9 cellular contexts compared by ENCODE assay signal in the genomic region with DNA sequence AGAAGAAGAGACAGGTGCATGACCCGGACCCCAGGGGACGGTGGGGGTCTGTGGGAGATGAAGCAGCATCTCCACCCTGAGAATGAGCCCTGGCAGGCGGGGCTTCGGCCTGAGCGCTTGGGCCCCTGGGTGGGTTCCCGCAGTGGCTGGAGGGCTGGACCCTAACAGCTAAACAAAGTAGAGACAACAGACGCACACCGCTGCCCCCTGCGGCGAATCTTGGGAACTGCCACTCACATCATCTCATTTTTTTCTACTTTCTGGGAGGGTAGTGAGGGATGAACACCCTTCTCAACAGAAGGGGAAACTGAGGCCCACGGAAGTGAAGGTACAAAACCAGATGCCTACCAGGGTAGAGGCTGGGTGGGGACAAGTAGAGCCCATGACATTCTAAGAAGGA.
A peak's percentile ranks its signal among the peaks of the same experiment; 100 is the strongest.
DNase-seq lines count a peak whose midpoint lies in the region; ATAC-seq, FAIRE-seq and TF ChIP-seq lines count a peak whose summit lies in the region.
"Had no signal": no experiment of that assay in that cellular context is flagged by ENCODE, and none has a peak within 500 bp of the region (broad histone marks: within the 10 kb centered on the region; RNA-seq: fewer than 3 reads in every experiment).

No MANE protein-coding gene starts in this region.

- no peaks in the 10 kb centered on the region for H3K27me3 ChIP-seq in dorsolateral prefrontal cortex
- no peaks in the 10 kb centered on the region for H3K27me3 ChIP-seq in osteoblast (ENCODE audit: insufficient read depth, low read length)

- ATAC-seq in SK-N-SH treated with all-trans-retinoic acid at 6 μM for 48 hours (peak; percentile 11; the same call in 2 of the 3 replicates), T-helper 17 cell (no peak)

- intact Hi-C loops in dorsolateral prefrontal cortex (cut with DNase I): loop anchor here in 1 of 2 donors (5.0 kb wide), 1 partner anchor 58 kb away; no protein-coding TSS in a partner anchor

- H2AFZ ChIP-seq in osteoblast (ENCODE audit: low read length): no peak overlapping the region

- peaks cover 6% of the 10 kb centered on the region for H3K4me1 Mint-ChIP-seq in T-helper 17 cell

- peaks cover 31% of the 10 kb centered on the region for H3K36me3 ChIP-seq in osteoblast (ENCODE audit: insufficient read depth, low read length)

- TF ChIP-seq CTCF in dorsolateral prefrontal cortex (IDR thresholded peaks at IDR 0.05 in 54 of 56, conservative IDR thresholded peaks at IDR 0.05 in 2 of 56; ENCODE audit: low read depth in 1 of 56, partially characterized antibody in 56 of 56) (peak; percentile 42 to 80 (median 65)), osteoblast (IDR thresholded peaks at IDR 0.05; ENCODE audit: extremely low read depth, low read depth, low read length) (peak; percentile 58)

- no peaks in the 10 kb centered on the region for H3K9me3 ChIP-seq in osteoblast (ENCODE audit: low read depth, low read length)
- H3K9me3 ChIP-seq in T-helper 17 cell (ENCODE audit: control insufficient read depth, low read length, poor library complexity, severe bottlenecking): no peaks in the 10 kb centered on the region

- H3K36me3 Mint-ChIP-seq in T-helper 17 cell (ENCODE audit: low read depth): no peaks in the 10 kb centered on the region

- H3K27me3 Mint-ChIP-seq in T-helper 17 cell: no peaks in the 10 kb centered on the region
- H3K27me3 Mint-ChIP-seq: CD4-positive, alpha-beta memory T cell had no signal

- peaks cover 9% of the 10 kb centered on the region for H3K4me1 ChIP-seq in osteoblast (ENCODE audit: insufficient read depth, low read length)

- H3K27ac ChIP-seq in dorsolateral prefrontal cortex: peak overlapping the region in 39 of 59 donors; percentile 4 to 98 (median 44)
- no peak overlapping the region for H3K27ac ChIP-seq in osteoblast (ENCODE audit: low read depth, low read length)

- no peak overlapping the region for H3K4me2 ChIP-seq in osteoblast (ENCODE audit: insufficient read depth, low read length)

- no peaks in the 10 kb centered on the region for H3K79me2 ChIP-seq in osteoblast (ENCODE audit: insufficient read depth, low read length)

- H3K4me3 ChIP-seq in dorsolateral prefrontal cortex (no peak overlapping the region), osteoblast (ENCODE audit: insufficient read depth, low read length) (no peak overlapping the region)

- H3K27ac Mint-ChIP-seq in T-helper 17 cell: no peak overlapping the region

- DNase-seq in activated CD4-positive, CD25-positive, alpha-beta regulatory T cell treated with anti-CD3 and anti-CD28 coated beads, Interleukin-2, amount 50 U/mL, for 72 hours: peak; percentile 44
- DNase-seq in activated CD4-positive, CD25-positive, alpha-beta regulatory T cell (lab: John Stamatoyannopoulos, UW): no peak
- DNase-seq in dorsolateral prefrontal cortex (peak in 1 of 10 donors; percentile 39), osteoblast (ENCODE audit: insufficient read length, low spot score, missing footprints) (peak; percentile 95), HTR-8/SVneo (ENCODE audit: insufficient read length, low spot score) (no peak), T1000 (lab: John Stamatoyannopoulos, UW) (no peak), T-helper 17 cell (no peak)

- no peak for FAIRE-seq in HTR-8/SVneo (lab: Jason Lieb, UNC)

- H4K20me1 ChIP-seq in osteoblast (ENCODE audit: insufficient read depth, low read length): peaks cover 50% of the 10 kb centered on the region

- no peak overlapping the region for H3K4me3 Mint-ChIP-seq in T-helper 17 cell
- H3K4me3 Mint-ChIP-seq: CD4-positive, alpha-beta memory T cell had no signal

TF ChIP-seq in SK-N-SH treated with all-trans-retinoic acid at 6 μM for 48 hours, 23 proteins besides CTCF, POLR2A, EP300 and RAD21:
- TF ChIP-seq ZNF70 (CRISPR knock-in tag; IDR thresholded peaks at IDR 0.05) (no peak), ISL1 (CRISPR knock-in tag; IDR thresholded peaks at IDR 0.05) (no peak), TOX (CRISPR knock-in tag; IDR thresholded peaks at IDR 0.05; ENCODE audit: borderline replicate concordance) (no peak), TCF4 (CRISPR knock-in tag; IDR thresholded peaks at IDR 0.05; ENCODE audit: borderline replicate concordance) (no peak), GLIS3 (CRISPR knock-in tag; IDR thresholded peaks at IDR 0.05) (no peak), ARNTL (CRISPR knock-in tag; IDR thresholded peaks at IDR 0.05; ENCODE audit: borderline replicate concordance, low read depth) (no peak), ZC3H10 (CRISPR knock-in tag; IDR thresholded peaks at IDR 0.05) (no peak), ZFP3 (CRISPR knock-in tag; IDR thresholded peaks at IDR 0.05) (no peak), BACH2 (CRISPR knock-in tag; IDR thresholded peaks at IDR 0.05; ENCODE audit: borderline replicate concordance) (no peak)
- TF ChIP-seq, protein P1, sequence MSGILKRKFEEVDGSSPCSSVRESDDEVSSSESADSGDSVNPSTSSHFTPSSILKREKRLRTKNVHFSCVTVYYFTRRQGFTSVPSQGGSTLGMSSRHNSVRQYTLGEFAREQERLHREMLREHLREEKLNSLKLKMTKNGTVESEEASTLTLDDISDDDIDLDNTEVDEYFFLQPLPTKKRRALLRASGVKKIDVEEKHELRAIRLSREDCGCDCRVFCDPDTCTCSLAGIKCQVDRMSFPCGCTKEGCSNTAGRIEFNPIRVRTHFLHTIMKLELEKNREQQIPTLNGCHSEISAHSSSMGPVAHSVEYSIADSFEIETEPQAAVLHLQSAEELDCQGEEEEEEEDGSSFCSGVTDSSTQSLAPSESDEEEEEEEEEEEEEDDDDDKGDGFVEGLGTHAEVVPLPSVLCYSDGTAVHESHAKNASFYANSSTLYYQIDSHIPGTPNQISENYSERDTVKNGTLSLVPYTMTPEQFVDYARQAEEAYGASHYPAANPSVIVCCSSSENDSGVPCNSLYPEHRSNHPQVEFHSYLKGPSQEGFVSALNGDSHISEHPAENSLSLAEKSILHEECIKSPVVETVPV (CRISPR knock-in tag; IDR thresholded peaks at IDR 0.05): no peak
- TF ChIP-seq, protein P2, sequence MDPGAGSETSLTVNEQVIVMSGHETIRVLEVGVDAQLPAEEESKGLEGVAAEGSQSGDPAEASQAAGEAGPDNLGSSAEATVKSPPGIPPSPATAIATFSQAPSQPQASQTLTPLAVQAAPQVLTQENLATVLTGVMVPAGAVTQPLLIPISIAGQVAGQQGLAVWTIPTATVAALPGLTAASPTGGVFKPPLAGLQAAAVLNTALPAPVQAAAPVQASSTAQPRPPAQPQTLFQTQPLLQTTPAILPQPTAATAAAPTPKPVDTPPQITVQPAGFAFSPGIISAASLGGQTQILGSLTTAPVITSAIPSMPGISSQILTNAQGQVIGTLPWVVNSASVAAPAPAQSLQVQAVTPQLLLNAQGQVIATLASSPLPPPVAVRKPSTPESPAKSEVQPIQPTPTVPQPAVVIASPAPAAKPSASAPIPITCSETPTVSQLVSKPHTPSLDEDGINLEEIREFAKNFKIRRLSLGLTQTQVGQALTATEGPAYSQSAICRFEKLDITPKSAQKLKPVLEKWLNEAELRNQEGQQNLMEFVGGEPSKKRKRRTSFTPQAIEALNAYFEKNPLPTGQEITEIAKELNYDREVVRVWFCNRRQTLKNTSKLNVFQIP (CRISPR knock-in tag; IDR thresholded peaks at IDR 0.05; ENCODE audit: borderline replicate concordance, low read depth): no peak
- TF ChIP-seq, protein P3, sequence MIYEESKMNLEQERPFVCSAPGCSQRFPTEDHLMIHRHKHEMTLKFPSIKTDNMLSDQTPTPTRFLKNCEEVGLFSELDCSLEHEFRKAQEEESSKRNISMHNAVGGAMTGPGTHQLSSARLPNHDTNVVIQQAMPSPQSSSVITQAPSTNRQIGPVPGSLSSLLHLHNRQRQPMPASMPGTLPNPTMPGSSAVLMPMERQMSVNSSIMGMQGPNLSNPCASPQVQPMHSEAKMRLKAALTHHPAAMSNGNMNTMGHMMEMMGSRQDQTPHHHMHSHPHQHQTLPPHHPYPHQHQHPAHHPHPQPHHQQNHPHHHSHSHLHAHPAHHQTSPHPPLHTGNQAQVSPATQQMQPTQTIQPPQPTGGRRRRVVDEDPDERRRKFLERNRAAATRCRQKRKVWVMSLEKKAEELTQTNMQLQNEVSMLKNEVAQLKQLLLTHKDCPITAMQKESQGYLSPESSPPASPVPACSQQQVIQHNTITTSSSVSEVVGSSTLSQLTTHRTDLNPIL (CRISPR knock-in tag; IDR thresholded peaks at IDR 0.05; ENCODE audit: low read depth): no peak
- TF ChIP-seq, protein P4, sequence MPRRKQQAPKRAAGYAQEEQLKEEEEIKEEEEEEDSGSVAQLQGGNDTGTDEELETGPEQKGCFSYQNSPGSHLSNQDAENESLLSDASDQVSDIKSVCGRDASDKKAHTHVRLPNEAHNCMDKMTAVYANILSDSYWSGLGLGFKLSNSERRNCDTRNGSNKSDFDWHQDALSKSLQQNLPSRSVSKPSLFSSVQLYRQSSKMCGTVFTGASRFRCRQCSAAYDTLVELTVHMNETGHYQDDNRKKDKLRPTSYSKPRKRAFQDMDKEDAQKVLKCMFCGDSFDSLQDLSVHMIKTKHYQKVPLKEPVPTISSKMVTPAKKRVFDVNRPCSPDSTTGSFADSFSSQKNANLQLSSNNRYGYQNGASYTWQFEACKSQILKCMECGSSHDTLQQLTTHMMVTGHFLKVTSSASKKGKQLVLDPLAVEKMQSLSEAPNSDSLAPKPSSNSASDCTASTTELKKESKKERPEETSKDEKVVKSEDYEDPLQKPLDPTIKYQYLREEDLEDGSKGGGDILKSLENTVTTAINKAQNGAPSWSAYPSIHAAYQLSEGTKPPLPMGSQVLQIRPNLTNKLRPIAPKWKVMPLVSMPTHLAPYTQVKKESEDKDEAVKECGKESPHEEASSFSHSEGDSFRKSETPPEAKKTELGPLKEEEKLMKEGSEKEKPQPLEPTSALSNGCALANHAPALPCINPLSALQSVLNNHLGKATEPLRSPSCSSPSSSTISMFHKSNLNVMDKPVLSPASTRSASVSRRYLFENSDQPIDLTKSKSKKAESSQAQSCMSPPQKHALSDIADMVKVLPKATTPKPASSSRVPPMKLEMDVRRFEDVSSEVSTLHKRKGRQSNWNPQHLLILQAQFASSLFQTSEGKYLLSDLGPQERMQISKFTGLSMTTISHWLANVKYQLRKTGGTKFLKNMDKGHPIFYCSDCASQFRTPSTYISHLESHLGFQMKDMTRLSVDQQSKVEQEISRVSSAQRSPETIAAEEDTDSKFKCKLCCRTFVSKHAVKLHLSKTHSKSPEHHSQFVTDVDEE (CRISPR knock-in tag; IDR thresholded peaks at IDR 0.05): no peak

Comparison
In these comparisons a context has a peak if more than half of its experiments do, and no peak if none do; other contexts are left out.
1. DNase-seq: peak in activated CD4-positive, CD25-positive, alpha-beta regulatory T cell treated with anti-CD3 and anti-CD28 coated beads, Interleukin-2, amount 50 U/mL, for 72 hours (single experiment) and osteoblast (single experiment); none in activated CD4-positive, CD25-positive, alpha-beta regulatory T cell (0 of 4), HTR-8/SVneo (single experiment), T1000 (single experiment) and T-helper 17 cell (0 of 3).